ENCODE assay signal across 20 cellular contexts in genomic region chr3:72383230-72383629, GRCh38.
A peak's percentile ranks its signal among the peaks of the same experiment; 100 is the strongest.
DNase-seq lines count a peak whose midpoint lies in the region; ATAC-seq, FAIRE-seq and TF ChIP-seq lines count a peak whose summit lies in the region.
"Had no signal": no experiment of that assay in that cellular context is flagged by ENCODE, and none has a peak within 500 bp of the region (broad histone marks: within the 10 kb centered on the region; RNA-seq: fewer than 3 reads in every experiment).

No MANE protein-coding gene starts in this region.

- peak overlapping the region in 1 of 10 donors; percentile 1 for H3K4me3 Mint-ChIP-seq in naive thymus-derived CD4-positive, alpha-beta T cell
- H3K4me3 Mint-ChIP-seq: CD4-positive, alpha-beta memory T cell had no signal

- DNase-seq in GM12891 (ENCODE audit: insufficient read length, low spot score) = no peak
- DNase-seq in naive thymus-derived CD4-positive, alpha-beta T cell = no peak
- DNase-seq in upper lobe of right lung = no peak
- DNase-seq in hippocampal formation (lab: John Stamatoyannopoulos, UW) = no peak
- DNase-seq in H54 (ENCODE audit: insufficient read length, low spot score) = no peak
- DNase-seq in caudate nucleus (lab: John Stamatoyannopoulos, UW) = no peak
- DNase-seq: CD4-positive, alpha-beta memory T cell; KG1; NCI-H1092 treated with DMSO at 0.1 percent for 48 hours; NCI-H1436 treated with DMSO at 0.1 percent for 48 hours; NCI-H1930; NCI-H2227 treated with DMSO at 0.1 percent for 48 hours; NCI-H510A; NCI-H748 treated with DMSO at 0.1 percent for 48 hours; NK-92 treated with Interleukin-12 subunit alpha and Interleukin-12 subunit beta, amount 100 ng/mL, for 24 hours; SIG-M5 had no signal

- no peaks in the 10 kb centered on the region for H3K27me3 Mint-ChIP-seq in naive thymus-derived CD4-positive, alpha-beta T cell
- H3K27me3 Mint-ChIP-seq: CD4-positive, alpha-beta memory T cell had no signal

- peaks cover 0 to 29% of the 10 kb centered on the region in 2 donors for H3K4me1 ChIP-seq in naive thymus-derived CD4-positive, alpha-beta T cell (ENCODE audit: control insufficient read depth in 2 of 2, insufficient read depth in 2 of 2, low read length in 2 of 2)
- H3K4me1 ChIP-seq in upper lobe of right lung = no peaks in the 10 kb centered on the region

- no peaks in the 10 kb centered on the region for H3K9me3 ChIP-seq in naive thymus-derived CD4-positive, alpha-beta T cell (ENCODE audit: control insufficient read depth in 2 of 3, low read length in 3 of 3)
- H3K9me3 ChIP-seq in upper lobe of right lung = no peaks in the 10 kb centered on the region

- POLR2A ChIA-PET in naive thymus-derived CD4-positive, alpha-beta T cell (lab: Charles Lee) = interaction anchor here (0.6 kb wide), 1 partner anchor 55 kb away, joined by 6 read pairs; no protein-coding TSS in a partner anchor

- no peaks in the 10 kb centered on the region for H3K27me3 ChIP-seq in naive thymus-derived CD4-positive, alpha-beta T cell (ENCODE audit: control insufficient read depth in 2 of 2, insufficient read depth in 2 of 2, low read length in 2 of 2)
- H3K27me3 ChIP-seq in upper lobe of right lung = no peaks in the 10 kb centered on the region

- peak overlapping the region in 7 of 9 donors; percentile 16 to 76 (median 37) for H3K27ac Mint-ChIP-seq in naive thymus-derived CD4-positive, alpha-beta T cell

- TF ChIP-seq CTCF in upper lobe of right lung (IDR thresholded peaks at IDR 0.05) = no peak

- H3K36me3 ChIP-seq in naive thymus-derived CD4-positive, alpha-beta T cell (ENCODE audit: control insufficient read depth in 2 of 3, insufficient read depth in 3 of 3, low read length in 3 of 3) = peaks cover 0 to 8% (median 0%) of the 10 kb centered on the region in 3 experiments
- H3K36me3 ChIP-seq in upper lobe of right lung = peaks cover 8% of the 10 kb centered on the region

- peaks cover 44 to 100% (median 76%) of the 10 kb centered on the region in 7 donors for H3K4me1 Mint-ChIP-seq in naive thymus-derived CD4-positive, alpha-beta T cell

- no peak for ATAC-seq in naive thymus-derived CD4-positive, alpha-beta T cell
- peak; percentile 78 for ATAC-seq in upper lobe of right lung

- H3K36me3 Mint-ChIP-seq in naive thymus-derived CD4-positive, alpha-beta T cell = peaks cover 3 to 18% (median 9%) of the 10 kb centered on the region in 5 donors

- H3K27ac ChIP-seq in cingulate gyrus (ENCODE audit: low read depth, low read length) (peak overlapping the region; percentile 95), upper lobe of right lung (no peak overlapping the region), caudate nucleus (ENCODE audit: low read depth, low read length) (no peak overlapping the region)
- H3K27ac ChIP-seq in naive thymus-derived CD4-positive, alpha-beta T cell (ENCODE audit: low read depth, low read length) = no peak overlapping the region

- intact Hi-C loops in naive thymus-derived CD4-positive, alpha-beta T cell (cut with micrococcal nuclease) = loop anchor here in 1 of 2 donors (5.0 kb wide), 1 partner anchor 44 kb away; no protein-coding TSS in a partner anchor
- intact Hi-C loops in upper lobe of right lung (cut with DNase I) = no loop called here

- H3K4me3 ChIP-seq in naive thymus-derived CD4-positive, alpha-beta T cell (ENCODE audit: low read length) = no peak overlapping the region
- H3K4me3 ChIP-seq in upper lobe of right lung = no peak overlapping the region

- TF ChIP-seq POLR2A in GM12891 (IDR thresholded peaks at IDR 0.05; ENCODE audit: low read depth, low read length) (no peak), H54 (IDR thresholded peaks at IDR 0.05; ENCODE audit: low read depth, low read length) (no peak)

- no peaks in the 10 kb centered on the region for H3K9me3 Mint-ChIP-seq in naive thymus-derived CD4-positive, alpha-beta T cell
- H3K9me3 Mint-ChIP-seq: CD4-positive, alpha-beta memory T cell had no signal

- CTCF ChIA-PET in naive thymus-derived CD4-positive, alpha-beta T cell (lab: Charles Lee) = no interaction called here

- FAIRE-seq in GM12891 (lab: Jason Lieb, UNC) (peak; percentile 26), H54 (lab: Jason Lieb, UNC) (no peak)
- FAIRE-seq: G401.6, GM18507, HTR-8/SVneo had no signal

TF ChIP-seq in GM12891, 5 proteins besides CTCF, POLR2A, EP300 and RAD21:
- TF ChIP-seq SPI1 (IDR thresholded peaks at IDR 0.05; ENCODE audit: low read depth, low read length) = no peak
- no peak for TF ChIP-seq PAX5 (IDR thresholded peaks at IDR 0.05; ENCODE audit: insufficient read depth, low read length, severe bottlenecking)
- no peak for TF ChIP-seq POU2F2 (IDR thresholded peaks at IDR 0.05; ENCODE audit: low read depth, low read length)
- TF ChIP-seq POLR2AphosphoS5 (IDR thresholded peaks at IDR 0.05; ENCODE audit: low read depth, low read length) = no peak
